ENCODE assay signal across 27 cellular contexts in the genomic region with DNA sequence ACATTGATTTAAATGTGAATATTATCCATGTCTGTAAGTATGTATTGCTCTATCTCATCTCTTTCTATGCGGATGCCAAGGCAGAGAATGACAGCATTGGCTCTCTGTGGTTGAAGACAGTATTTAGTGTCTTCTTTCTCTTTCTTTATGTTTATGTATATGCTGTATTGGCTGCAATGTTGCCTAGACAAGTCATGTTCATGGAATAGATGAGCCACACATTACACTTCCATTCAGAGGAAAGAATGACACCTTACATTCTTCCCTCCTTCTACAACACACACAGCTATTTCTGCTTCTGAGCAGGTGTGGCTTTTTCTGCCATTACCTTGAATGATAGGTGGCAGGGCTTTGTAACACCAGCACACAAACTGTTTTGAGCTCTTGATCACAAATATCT.
"Had no signal": no experiment of that assay in that cellular context is flagged by ENCODE, and none has a peak within 500 bp of the region (broad histone marks: within the 10 kb centered on the region; RNA-seq: fewer than 3 reads in every experiment).

No MANE protein-coding gene starts in this region.

- FAIRE-seq: urothelium cell line had no signal

- H3K4me1 ChIP-seq: stomach, suprapubic skin, testis, thyroid gland, tibial artery, tibial nerve, transverse colon, upper lobe of left lung, upper lobe of right lung, uterus, vagina had no signal

- ATAC-seq: stimulated activated effector memory CD8-positive, alpha-beta T cell treated with anti-CD3 and anti-CD28 coated beads, Interleukin-12 subunit alpha, Interleukin-12 subunit beta, amount 100 ng/mL, for 72 hours; stimulated activated memory B cell treated with anti-CD40 and anti-IgM and Interleukin-4, amounts not matched to agents 10 μg/mL and 1 μg/mL and 100 μg/mL, for 72 hours; stimulated activated naive B cell treated with anti-CD40 and anti-IgM and Interleukin-4, amounts not matched to agents 10 μg/mL and 1 μg/mL and 100 μg/mL, for 72 hours; stimulated activated naive CD8-positive, alpha-beta T cell treated with anti-CD3 and anti-CD28 coated beads, Interleukin-15, amount 100 ng/mL, for 72 hours; stimulated activated naive CD8-positive, alpha-beta T cell treated with anti-CD3 and anti-CD28 coated beads, Interleukin-15, Interleukin-2, amounts not matched to agents 100 U/mL and 50 U/mL, for 24 hours; upper lobe of right lung had no signal

- H3K27me3 ChIP-seq: stomach, suprapubic skin, testis, thyroid gland, tibial artery, tibial nerve, transverse colon, upper lobe of left lung, upper lobe of right lung, uterus, vagina had no signal

- DNase-seq: stimulated activated CD4-positive, alpha-beta T cell treated with anti-CD3 and anti-CD28 coated beads, Interleukin-2, amount 100 ng/mL, for 48 hours; stimulated activated CD4-positive, alpha-beta T cell treated with anti-CD3 and anti-CD28 coated beads, Interleukin-4, amount 100 ng/mL, for 1 hour; stimulated activated CD4-positive, alpha-beta T cell treated with anti-CD3 and anti-CD28 coated beads, Interleukin-4, amount 100 ng/mL, for 24 hours; stimulated activated CD4-positive, alpha-beta T cell treated with anti-CD3 and anti-CD28 coated beads, Interleukin-4, amount 100 ng/mL, for 4 hours; stimulated activated CD8-positive, alpha-beta memory T cell treated with anti-CD3 and anti-CD28 coated beads, Interleukin-4, amount 100 ng/mL, for 48 hours; stimulated activated naive B cell treated with anti-CD40 and anti-IgM and Interleukin-4, amounts not matched to agents 10 μg/mL and 1 μg/mL and 100 μg/mL, for 72 hours; stimulated activated naive CD4-positive, alpha-beta T cell; stimulated activated naive CD4-positive, alpha-beta T cell treated with Interleukin-2 at 50 U/mL for 16 hours; stimulated activated naive CD8-positive, alpha-beta T cell treated with anti-CD3 and anti-CD28 coated beads, Interleukin-15, amount 100 ng/mL, for 72 hours; stimulated activated naive CD8-positive, alpha-beta T cell treated with anti-CD3 and anti-CD28 coated beads, Interleukin-15, Interleukin-2, amounts not matched to agents 100 U/mL and 50 U/mL, for 24 hours; stomach; substantia nigra; testis; thyroid gland; tibial artery; transverse colon; trophoblast cell; upper lobe of left lung; upper lobe of right lung; uterus had no signal

- H3K27ac ChIP-seq: stomach, suprapubic skin, testis, thoracic aorta, thyroid gland, tibial artery, tibial nerve, transverse colon, upper lobe of left lung, upper lobe of right lung, uterus, vagina had no signal

- H3K36me3 ChIP-seq: stomach, suprapubic skin, thoracic aorta, thyroid gland, tibial artery, tibial nerve, transverse colon, upper lobe of left lung, upper lobe of right lung, uterus, vagina had no signal

- H3K9me3 ChIP-seq: testis, thoracic aorta, thyroid gland, tibial artery, transverse colon, upper lobe of left lung, upper lobe of right lung, uterus, vagina had no signal

- H3K4me3 ChIP-seq: stomach, suprapubic skin, testis, thoracic aorta, thyroid gland, tibial artery, tibial nerve, transverse colon, upper lobe of left lung, upper lobe of right lung, uterus, vagina had no signal
